In genomic region chrX:38864165-38864564, GRCh38 we compare ENCODE assay signal across 1 cellular context.
TF ChIP-seq lines count a peak whose summit lies in the region.

No MANE protein-coding gene starts in this region.

TF ChIP-seq in IMR-90, 13 proteins besides CTCF, POLR2A, EP300 and RAD21 (continued from another document):
- TF ChIP-seq USF2 (IDR thresholded peaks at IDR 0.05; ENCODE audit: low read depth, low read length) (no peak), BHLHE40 (IDR thresholded peaks at IDR 0.05; ENCODE audit: low read depth, low read length) (no peak)
TF ChIP-seq in IMR-90: peak in this region for 0.
